Comparison of ENCODE assay signal across 8 cellular contexts in genomic region chr19:17865364-17866311, GRCh38. TPM values are rescaled to one million over a fixed set of nuclear protein-coding genes. Genes with fewer than 3 reads are reported as not detected.
DNase-seq lines count a peak whose midpoint lies in the region; ATAC-seq, FAIRE-seq and TF ChIP-seq lines count a peak whose summit lies in the region.

No MANE protein-coding gene starts in this region.

- H3K9me3 ChIP-seq in mucosa of descending colon (no peaks in the 10 kb centered on the region), spleen (no peaks in the 10 kb centered on the region), testis (no peaks in the 10 kb centered on the region)

- no peaks in the 10 kb centered on the region for H3K9me3 Mint-ChIP-seq in activated CD4-positive, alpha-beta memory T cell treated with anti-CD3 and anti-CD28 coated beads, Interleukin-2, amount 10 ng/mL, durations not matched to agents 7 days and 5 days

- no peak for TF ChIP-seq POLR2A in spleen (IDR thresholded peaks at IDR 0.05)
- no peak for TF ChIP-seq POLR2A in testis (IDR thresholded peaks at IDR 0.05)

- no peak for TF ChIP-seq CTCF in mucosa of descending colon (IDR thresholded peaks at IDR 0.05)
- TF ChIP-seq CTCF in spleen (IDR thresholded peaks at IDR 0.05 in 8 of 11, conservative IDR thresholded peaks at IDR 0.05 in 3 of 11) = no peak
- no peak for TF ChIP-seq CTCF in testis (IDR thresholded peaks at IDR 0.05)

- ATAC-seq in mucosa of descending colon (peak; percentile 91), HG02678 (IDR thresholded peaks at IDR 0.05; ENCODE audit: unreplicated experiment) (no peak)

- POLR2A ChIA-PET in activated CD4-positive, alpha-beta memory T cell treated with anti-CD3 and anti-CD28 coated beads, Interleukin-2, amount 10 ng/mL, durations not matched to agents 7 days and 5 days (lab: Charles Lee) = interaction anchor here (1.1 to 4.1 kb wide), 4 partner anchors 12 to 67 kb away, joined by 4 to 24 read pairs (median 6); partner anchors contain the start of gene CCDC124

- intact Hi-C loops in mucosa of descending colon (cut with DNase I, micrococcal nuclease) (no loop called here), spleen (cut with DNase I; ENCODE audit: low total_unique reads) (loop anchor here (10.0 kb wide), 1 partner anchor 129 kb away; no protein-coding TSS in a partner anchor), testis (cut with DNase I; ENCODE audit: low total_unique reads) (no loop called here)

- CTCF ChIA-PET in activated CD4-positive, alpha-beta memory T cell treated with anti-CD3 and anti-CD28 coated beads, Interleukin-2, amount 10 ng/mL, durations not matched to agents 7 days and 5 days (lab: Charles Lee) = interaction anchor here (0.5 to 1.4 kb wide), 3 partner anchors 10 to 67 kb away, joined by 3 to 10 read pairs (median 3); partner anchors contain the start of gene CCDC124

- H3K27ac ChIP-seq in spleen (peak overlapping the region in 1 of 8 donors; percentile 33), testis (no peak overlapping the region)

- H3K4me3 ChIP-seq in mucosa of descending colon = no peak overlapping the region
- H3K4me3 ChIP-seq in spleen = no peak overlapping the region
- H3K4me3 ChIP-seq in testis = no peak overlapping the region

- peaks cover 45% of the 10 kb centered on the region for H3K4me1 ChIP-seq in mucosa of descending colon (ENCODE audit: low read depth)
- peaks cover 12 to 48% (median 30%) of the 10 kb centered on the region in 6 donors for H3K4me1 ChIP-seq in spleen
- H3K4me1 ChIP-seq in testis = peaks cover 17% of the 10 kb centered on the region

- peaks cover 33% of the 10 kb centered on the region for H3K4me1 Mint-ChIP-seq in activated CD4-positive, alpha-beta memory T cell treated with anti-CD3 and anti-CD28 coated beads, Interleukin-2, amount 10 ng/mL, durations not matched to agents 7 days and 5 days

- H3K27me3 Mint-ChIP-seq in activated CD4-positive, alpha-beta memory T cell treated with anti-CD3 and anti-CD28 coated beads, Interleukin-2, amount 10 ng/mL, durations not matched to agents 7 days and 5 days = no peaks in the 10 kb centered on the region

- H3K36me3 Mint-ChIP-seq in activated CD4-positive, alpha-beta memory T cell treated with anti-CD3 and anti-CD28 coated beads, Interleukin-2, amount 10 ng/mL, durations not matched to agents 7 days and 5 days (ENCODE audit: low read depth) = peaks cover 40% of the 10 kb centered on the region

- H3K27me3 ChIP-seq in spleen (replicated peaks in 1 of 7) (peaks cover 0 to 13% (median 1%) of the 10 kb centered on the region in 7 donors), testis (no peaks in the 10 kb centered on the region)

- no peak for FAIRE-seq in GM19239 (lab: Jason Lieb, UNC)

- peak overlapping the region; percentile 34 for H3K27ac Mint-ChIP-seq in activated CD4-positive, alpha-beta memory T cell treated with anti-CD3 and anti-CD28 coated beads, Interleukin-2, amount 10 ng/mL, durations not matched to agents 7 days and 5 days

- 66 to 79% (median 70%) methylated on average over 12 to 13 of the region's 13 CpGs for WGBS in spleen, 5 donors
- WGBS in testis, 2 donors = 77% methylated on average over 11 to 13 of the region's 13 CpGs

- DNase-seq in DMS53 treated with DMSO at 0.1 percent for 48 hours (lab: John Stamatoyannopoulos, UW; ENCODE audit: unreplicated experiment) = peak; percentile 41
- peak; percentile 60 for DNase-seq in HT1080 (ENCODE audit: low read depth)
- no peak for DNase-seq in activated CD4-positive, alpha-beta memory T cell treated with anti-CD3 and anti-CD28 coated beads, Interleukin-2, amount 10 ng/mL, durations not matched to agents 7 days and 5 days
- peak; percentile 84 to 87 (median 87) for DNase-seq in mucosa of descending colon
- DNase-seq in spleen = no peak
- DNase-seq in testis = no peak
- no peak for DNase-seq in GM19239 (ENCODE audit: insufficient read length, low spot score)

- H3K36me3 ChIP-seq in mucosa of descending colon (ENCODE audit: low read depth) = peaks cover 5% of the 10 kb centered on the region
- peaks cover 0 to 54% (median 40%) of the 10 kb centered on the region in 6 donors for H3K36me3 ChIP-seq in spleen
- H3K36me3 ChIP-seq in testis (ENCODE audit: low read depth, missing control alignments) = no peaks in the 10 kb centered on the region

- no peak overlapping the region for H3K4me3 Mint-ChIP-seq in activated CD4-positive, alpha-beta memory T cell treated with anti-CD3 and anti-CD28 coated beads, Interleukin-2, amount 10 ng/mL, durations not matched to agents 7 days and 5 days

RNA-seq across cellular contexts. Expression of gene RPL18A, which starts 5.9 kb away (rescaled TPM):
- 2,013 and 2,102 TPM in 2 replicates for total RNA-seq in HT1080 (2014; rRNA removed; shearing (Covaris generic))
- polyA plus RNA-seq in HT1080 (2015; cell fraction: cytosol; rRNA removed) = 1,592 and 1,861 TPM in 2 replicates
- polyA plus RNA-seq in HT1080 (2015; cell fraction: nucleus; rRNA removed) = 455 and 514 TPM in 2 replicates
- 1,000 to 10,000 TPM; 2,013 to 2,059 TPM for total RNA-seq in activated CD4-positive, alpha-beta memory T cell treated with anti-CD3 and anti-CD28 coated beads, Interleukin-2, amount 10 ng/mL, durations not matched to agents 7 days and 5 days
- total RNA-seq in mucosa of descending colon (1,000 to 10,000 TPM; 1,368 to 1,650 (median 1,462) TPM), spleen (1,000 to 10,000 TPM; 1,310 to 2,382 (median 1,642) TPM), testis (1,000 to 10,000 TPM in 1 of 2 donors, 100 to 1,000 TPM in 1; 551 to 1,098 TPM)
- polyA plus RNA-seq in spleen (1,000 to 10,000 TPM; 4,642 to 6,872 (median 5,294) TPM), testis (ENCODE audit: insufficient read depth, low read depth, low replicate concordance) (828 TPM)

RNA-seq across cellular contexts. Expression of gene SLC5A5, which starts 6.1 kb away (rescaled TPM):
- total RNA-seq in HT1080 (2014; rRNA removed; shearing (Covaris generic)) = not detected in 2 replicates
- polyA plus RNA-seq in HT1080 (2015; cell fraction: cytosol; rRNA removed) = not detected in 2 replicates
- not detected in 2 replicates for polyA plus RNA-seq in HT1080 (2015; cell fraction: nucleus; rRNA removed)
- 1 to 10 TPM; 1.7 to 2.0 TPM for total RNA-seq in activated CD4-positive, alpha-beta memory T cell treated with anti-CD3 and anti-CD28 coated beads, Interleukin-2, amount 10 ng/mL, durations not matched to agents 7 days and 5 days
- under 1 TPM in 1 of 3 donors, not detected in 2; 0.19 TPM for total RNA-seq in mucosa of descending colon
- total RNA-seq in spleen = under 1 TPM in 5 of 7 donors, not detected in 2; 0.27 to 0.44 (median 0.32) TPM
- under 1 TPM; 0.19 to 0.52 (median 0.30) TPM for polyA plus RNA-seq in spleen
- 1 to 10 TPM in 1 of 2 donors, under 1 TPM in 1; 0.79 to 1.4 TPM for total RNA-seq in testis
- polyA plus RNA-seq in testis (ENCODE audit: insufficient read depth, low read depth, low replicate concordance) = 1.1 TPM

RNA-seq across cellular contexts. Expression of gene JAK3, which starts 17.9 kb away (rescaled TPM):
- 0.06 TPM in 1 of 2 replicates, not detected in the other for total RNA-seq in HT1080 (2014; rRNA removed; shearing (Covaris generic))
- 0.08 and 0.26 TPM in 2 replicates for polyA plus RNA-seq in HT1080 (2015; cell fraction: cytosol; rRNA removed)
- polyA plus RNA-seq in HT1080 (2015; cell fraction: nucleus; rRNA removed) = 0.50 and 0.73 TPM in 2 replicates
- 100 to 1,000 TPM; 233 to 237 TPM for total RNA-seq in activated CD4-positive, alpha-beta memory T cell treated with anti-CD3 and anti-CD28 coated beads, Interleukin-2, amount 10 ng/mL, durations not matched to agents 7 days and 5 days
- total RNA-seq in mucosa of descending colon (1 to 10 TPM; 3.1 to 9.1 (median 5.4) TPM), spleen (100 to 1,000 TPM in 5 of 7 donors, 10 to 100 TPM in 2; 64.3 to 203 (median 147) TPM), testis (10 to 100 TPM in 1 of 2 donors, 1 to 10 TPM in 1; 5.0 to 10.5 TPM)
- polyA plus RNA-seq in spleen (10 to 100 TPM; 30.6 to 81.1 (median 58.2) TPM), testis (ENCODE audit: insufficient read depth, low read depth, low replicate concordance) (3.5 TPM)

RNA-seq across cellular contexts. Expression of gene INSL3, which starts 44.3 kb away (rescaled TPM):
- not detected in 2 replicates for total RNA-seq in HT1080 (2014; rRNA removed; shearing (Covaris generic))
- polyA plus RNA-seq in HT1080 (2015; cell fraction: cytosol; rRNA removed) = not detected in 2 replicates
- polyA plus RNA-seq in HT1080 (2015; cell fraction: nucleus; rRNA removed) = not detected in 2 replicates
- total RNA-seq in activated CD4-positive, alpha-beta memory T cell treated with anti-CD3 and anti-CD28 coated beads, Interleukin-2, amount 10 ng/mL, durations not matched to agents 7 days and 5 days = 1 to 10 TPM; 7.9 to 9.0 TPM
- not detected for total RNA-seq in mucosa of descending colon
- 1 to 10 TPM; 2.1 to 6.3 (median 3.4) TPM for total RNA-seq in spleen
- 1 to 10 TPM; 2.1 to 3.2 (median 2.6) TPM for polyA plus RNA-seq in spleen
- 100 to 1,000 TPM in 1 of 2 donors, 10 to 100 TPM in 1; 39.0 to 183 TPM for total RNA-seq in testis
- polyA plus RNA-seq in testis (ENCODE audit: insufficient read depth, low read depth, low replicate concordance) = 1,477 TPM

Comparison
In these comparisons a context has a peak if more than half of its experiments do, and no peak if none do; other contexts are left out.
1. DNase-seq: peak in DMS53 treated with DMSO at 0.1 percent for 48 hours (single experiment), HT1080 (single experiment) and mucosa of descending colon (3 of 3); none in activated CD4-positive, alpha-beta memory T cell treated with anti-CD3 and anti-CD28 coated beads, Interleukin-2, amount 10 ng/mL, durations not matched to agents 7 days and 5 days (single experiment), spleen (single experiment), testis (single experiment) and GM19239 (single experiment).
2. RNA of gene JAK3, which starts 17.9 kb away (total RNA-seq): 233 to 237 TPM in activated CD4-positive, alpha-beta memory T cell treated with anti-CD3 and anti-CD28 coated beads, Interleukin-2, amount 10 ng/mL, durations not matched to agents 7 days and 5 days and 64.3 to 203 TPM in spleen; 5.0 to 10.5 TPM in testis, 3.1 to 9.1 TPM in mucosa of descending colon and 0.06 TPM in HT1080; every median in the first group is over 4 times any median in the second.